In the genomic region with DNA sequence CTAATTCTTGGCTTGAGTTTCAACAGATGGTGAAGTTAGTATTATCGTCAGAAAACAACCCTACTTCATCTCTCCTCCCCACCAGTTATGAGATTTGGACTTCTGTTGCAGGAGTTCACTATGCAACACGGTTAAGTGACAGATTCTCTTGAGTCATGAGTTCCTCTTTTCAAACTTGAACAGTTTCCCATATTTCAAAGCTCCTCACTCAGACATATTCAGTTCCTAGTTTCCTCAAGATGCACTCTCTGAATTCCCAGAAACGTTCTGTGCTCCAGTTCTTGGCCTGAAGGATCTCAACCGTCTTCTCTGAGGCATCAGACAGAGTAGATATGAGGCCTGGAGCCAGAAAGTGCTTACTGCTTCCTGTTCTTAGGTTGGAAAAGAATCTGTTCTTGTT, we compare ENCODE assay signal across 1 cellular context.
TF ChIP-seq lines count a peak whose summit lies in the region.

No MANE protein-coding gene starts in this region.

TF ChIP-seq in HepG2, 621 proteins besides CTCF, POLR2A, EP300 and RAD21:
- TF ChIP-seq ZNF510 (CRISPR knock-in tag; IDR thresholded peaks at IDR 0.05; ENCODE audit: low read depth) = no peak
- no peak for TF ChIP-seq ZMYM3 (CRISPR knock-in tag; IDR thresholded peaks at IDR 0.05)
- no peak for TF ChIP-seq NRL (CRISPR knock-in tag; IDR thresholded peaks at IDR 0.05; ENCODE audit: borderline replicate concordance)
- no peak for TF ChIP-seq RBM22 (optimal IDR thresholded peaks at IDR 0.05; ENCODE audit: low read length)
- TF ChIP-seq, protein P1, sequence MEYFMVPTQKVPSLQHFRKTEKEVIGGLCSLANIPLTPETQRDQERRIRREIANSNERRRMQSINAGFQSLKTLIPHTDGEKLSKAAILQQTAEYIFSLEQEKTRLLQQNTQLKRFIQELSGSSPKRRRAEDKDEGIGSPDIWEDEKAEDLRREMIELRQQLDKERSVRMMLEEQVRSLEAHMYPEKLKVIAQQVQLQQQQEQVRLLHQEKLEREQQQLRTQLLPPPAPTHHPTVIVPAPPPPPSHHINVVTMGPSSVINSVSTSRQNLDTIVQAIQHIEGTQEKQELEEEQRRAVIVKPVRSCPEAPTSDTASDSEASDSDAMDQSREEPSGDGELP (IDR thresholded peaks at IDR 0.05; ENCODE audit: borderline replicate concordance, low read depth) = no peak
- no peak for TF ChIP-seq MAFK (conservative IDR thresholded peaks at IDR 0.05 in 1 of 2, IDR thresholded peaks at IDR 0.05 in 1 of 2; ENCODE audit: low read length in 2 of 2)
- no peak for TF ChIP-seq ZNF562 (CRISPR knock-in tag; IDR thresholded peaks at IDR 0.05; ENCODE audit: borderline replicate concordance)
- TF ChIP-seq KDM5A (IDR thresholded peaks at IDR 0.05; ENCODE audit: borderline replicate concordance, low read length) = no peak
- no peak for TF ChIP-seq HIVEP1 (CRISPR knock-in tag; IDR thresholded peaks at IDR 0.05)
- TF ChIP-seq PHF21A (CRISPR knock-in tag; IDR thresholded peaks at IDR 0.05) = no peak
- no peak for TF ChIP-seq ZNF430 (CRISPR knock-in tag; IDR thresholded peaks at IDR 0.05)
- TF ChIP-seq RFXANK (CRISPR knock-in tag; IDR thresholded peaks at IDR 0.05) = no peak
- TF ChIP-seq, protein P2, sequence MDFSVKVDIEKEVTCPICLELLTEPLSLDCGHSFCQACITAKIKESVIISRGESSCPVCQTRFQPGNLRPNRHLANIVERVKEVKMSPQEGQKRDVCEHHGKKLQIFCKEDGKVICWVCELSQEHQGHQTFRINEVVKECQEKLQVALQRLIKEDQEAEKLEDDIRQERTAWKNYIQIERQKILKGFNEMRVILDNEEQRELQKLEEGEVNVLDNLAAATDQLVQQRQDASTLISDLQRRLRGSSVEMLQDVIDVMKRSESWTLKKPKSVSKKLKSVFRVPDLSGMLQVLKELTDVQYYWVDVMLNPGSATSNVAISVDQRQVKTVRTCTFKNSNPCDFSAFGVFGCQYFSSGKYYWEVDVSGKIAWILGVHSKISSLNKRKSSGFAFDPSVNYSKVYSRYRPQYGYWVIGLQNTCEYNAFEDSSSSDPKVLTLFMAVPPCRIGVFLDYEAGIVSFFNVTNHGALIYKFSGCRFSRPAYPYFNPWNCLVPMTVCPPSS (IDR thresholded peaks at IDR 0.05) = no peak
